ENCODE assay signal across 35 cellular contexts in the genomic region with DNA sequence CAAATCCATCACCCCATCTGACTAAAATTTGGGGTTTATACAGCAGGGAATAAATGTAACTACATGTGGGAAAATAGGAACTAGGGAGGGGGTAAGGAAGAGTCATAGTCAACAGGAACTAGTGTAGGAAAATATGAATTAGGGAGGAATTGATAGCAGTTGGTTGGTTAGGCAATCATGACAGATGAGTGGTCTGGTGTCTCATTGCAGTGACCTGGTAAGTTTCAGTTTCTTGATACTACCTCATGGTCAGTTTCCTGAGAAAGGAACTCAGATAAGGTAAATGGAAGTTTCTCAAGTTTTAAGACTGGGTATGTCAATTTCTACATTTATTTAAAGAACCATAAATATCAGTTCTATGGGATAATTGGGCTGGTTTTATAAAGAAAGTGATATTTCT.
"Had no signal": no experiment of that assay in that cellular context is flagged by ENCODE, and none has a peak within 500 bp of the region (broad histone marks: within the 10 kb centered on the region; RNA-seq: fewer than 3 reads in every experiment).

No MANE protein-coding gene starts in this region.

- H3K9me3 ChIP-seq: MG63 had no signal

- H3K36me3 ChIP-seq: MG63 had no signal

- H3K27me3 ChIP-seq: MG63 had no signal

- DNase-seq: Karpas-422, Kasumi-1, MG63, MM.1S, MV-4-11, NCI-H1048, NCI-H1092, NCI-H1092 treated with DMSO at 0.1 percent for 48 hours, NCI-H1105, NCI-H1105 treated with DMSO at 0.1 percent for 48 hours, NCI-H1417, NCI-H1417 treated with DMSO at 0.1 percent for 48 hours, NCI-H1436, NCI-H1436 treated with DMSO at 0.1 percent for 48 hours, NCI-H146, NCI-H1694, NCI-H1694 treated with DMSO at 0.1 percent for 48 hours, NCI-H187, NCI-H187 treated with DMSO at 0.1 percent for 48 hours, NCI-H1930, NCI-H2029, NCI-H2029 treated with DMSO at 0.1 percent for 48 hours, NCI-H2081, NCI-H2081 treated with DMSO at 0.1 percent for 48 hours, NCI-H2107, NCI-H2171, NCI-H2171 treated with DMSO at 0.1 percent for 48 hours, NCI-H2227 treated with DMSO at 0.1 percent for 48 hours, NCI-H226, NCI-H345, NCI-H446, NCI-H446 treated with DMSO at 0.1 percent for 48 hours, NCI-H510A, NCI-H510A treated with DMSO at 0.1 percent for 48 hours, NCI-H524 had no signal

- H3K4me3 ChIP-seq: MG63 had no signal
